Comparison of ENCODE assay signal across 23 cellular contexts in genomic region chr10:103828587-103829186, GRCh38. TPM values are rescaled to one million over a fixed set of nuclear protein-coding genes. Genes with fewer than 3 reads are reported as not detected.
DNase-seq lines count a peak whose midpoint lies in the region; ATAC-seq and TF ChIP-seq lines count a peak whose summit lies in the region.
"Had no signal": no experiment of that assay in that cellular context is flagged by ENCODE, and none has a peak within 500 bp of the region (broad histone marks: within the 10 kb centered on the region; RNA-seq: fewer than 3 reads in every experiment).

No MANE protein-coding gene starts in this region.

- H3K27me3 Mint-ChIP-seq in activated T-cell treated with anti-CD3 and anti-CD28 coated beads, Interleukin-2, amount 50 U/mL, for 24 hours: no peaks in the 10 kb centered on the region

- H3K9me3 Mint-ChIP-seq in activated T-cell treated with anti-CD3 and anti-CD28 coated beads, Interleukin-2, amount 50 U/mL, for 24 hours: no peaks in the 10 kb centered on the region

- no peak overlapping the region for H3K27ac Mint-ChIP-seq in activated T-cell treated with anti-CD3 and anti-CD28 coated beads, Interleukin-2, amount 50 U/mL, for 24 hours

- H3K4me3 Mint-ChIP-seq in activated T-cell treated with anti-CD3 and anti-CD28 coated beads, Interleukin-2, amount 50 U/mL, for 24 hours: no peak overlapping the region

- ATAC-seq in foreskin keratinocyte: no peak
- ATAC-seq: body of pancreas, K562 had no signal

- H3K36me3 Mint-ChIP-seq in activated T-cell treated with anti-CD3 and anti-CD28 coated beads, Interleukin-2, amount 50 U/mL, for 24 hours (ENCODE audit: low read depth): no peaks in the 10 kb centered on the region

- TF ChIP-seq CTCF in RWPE1 (conservative IDR thresholded peaks at IDR 0.05; ENCODE audit: low read depth): no peak
- TF ChIP-seq CTCF in foreskin keratinocyte (conservative IDR thresholded peaks at IDR 0.05): no peak

- peaks cover 63% of the 10 kb centered on the region for H3K4me1 ChIP-seq in foreskin keratinocyte

- POLR2A ChIA-PET in RWPE1 (lab: Yijun Ruan, JAX; ENCODE audit: low non-redundant PET): no interaction called here

- H3K27ac ChIP-seq in RWPE1 (peak overlapping the region; percentile 71), foreskin keratinocyte (peak overlapping the region; percentile 1)
- H3K27ac ChIP-seq: 22Rv1, neutrophil, psoas muscle, upper lobe of left lung had no signal

- no peaks in the 10 kb centered on the region for H3K27me3 ChIP-seq in foreskin keratinocyte
- H3K27me3 ChIP-seq: body of pancreas, MG63, upper lobe of left lung had no signal

- no peaks in the 10 kb centered on the region for H3K4me1 Mint-ChIP-seq in activated T-cell treated with anti-CD3 and anti-CD28 coated beads, Interleukin-2, amount 50 U/mL, for 24 hours (ENCODE audit: low read depth)

- DNase-seq in DMS79 treated with DMSO at 0.1 percent for 48 hours (lab: John Stamatoyannopoulos, UW) (peak; percentile 44), DMS79 (lab: John Stamatoyannopoulos, UW) (no peak), RWPE1 (ENCODE audit: low spot score) (no peak), foreskin keratinocyte (no peak), smooth muscle cell of the brain vasculature (ENCODE audit: low read depth, low spot score) (peak; percentile 73), cerebellum (ENCODE audit: low spot score) (no peak), 8988T (no peak)
- DNase-seq in activated T-cell treated with anti-CD3 and anti-CD28 coated beads, Interleukin-2, amount 50 U/mL, for 24 hours: no peak
- DNase-seq: activated CD4-positive, alpha-beta T cell treated with anti-CD3 and anti-CD28 coated beads, Interleukin-2, amount 50 U/mL, for 48 hours; activated CD8-positive, alpha-beta memory T cell treated with anti-CD3 and anti-CD28 coated beads, Interleukin-2, amount 50 U/mL, for 48 hours; activated effector memory CD4-positive, alpha-beta T cell treated with Interleukin-2 at 50 U/mL for 16 hours; body of pancreas; effector memory CD4-positive, alpha-beta T cell; GF-D8; MG63; NCI-H1436 treated with DMSO at 0.1 percent for 48 hours; NCI-H524 treated with DMSO at 0.1 percent for 48 hours; psoas muscle; SHP77; upper lobe of left lung had no signal

- CTCF ChIA-PET in RWPE1 (lab: Yijun Ruan, JAX): interaction anchor here (1.0 kb wide), 1 partner anchor 118 kb away, joined by 3 read pairs; no protein-coding TSS in a partner anchor

RNA-seq across cellular contexts. Expression of gene SH3PXD2A, which starts 26.7 kb away (rescaled TPM):
- 81.7 and 109 TPM in 2 replicates for total RNA-seq in foreskin keratinocyte
- polyA plus RNA-seq in foreskin keratinocyte: 23.9 and 27.5 TPM in 2 replicates
- 13.3 TPM for total RNA-seq in cerebellum

Comparison
In these comparisons a context has a peak if more than half of its experiments do, and no peak if none do; other contexts are left out.
1. DNase-seq: peak in DMS79 treated with DMSO at 0.1 percent for 48 hours (single experiment) and smooth muscle cell of the brain vasculature (single experiment); none in DMS79 (single experiment), RWPE1 (single experiment), foreskin keratinocyte (0 of 2), cerebellum (single experiment), 8988T (single experiment) and activated T-cell treated with anti-CD3 and anti-CD28 coated beads, Interleukin-2, amount 50 U/mL, for 24 hours (single experiment).